ENCODE assay signal across 1 cellular context in the genomic region with DNA sequence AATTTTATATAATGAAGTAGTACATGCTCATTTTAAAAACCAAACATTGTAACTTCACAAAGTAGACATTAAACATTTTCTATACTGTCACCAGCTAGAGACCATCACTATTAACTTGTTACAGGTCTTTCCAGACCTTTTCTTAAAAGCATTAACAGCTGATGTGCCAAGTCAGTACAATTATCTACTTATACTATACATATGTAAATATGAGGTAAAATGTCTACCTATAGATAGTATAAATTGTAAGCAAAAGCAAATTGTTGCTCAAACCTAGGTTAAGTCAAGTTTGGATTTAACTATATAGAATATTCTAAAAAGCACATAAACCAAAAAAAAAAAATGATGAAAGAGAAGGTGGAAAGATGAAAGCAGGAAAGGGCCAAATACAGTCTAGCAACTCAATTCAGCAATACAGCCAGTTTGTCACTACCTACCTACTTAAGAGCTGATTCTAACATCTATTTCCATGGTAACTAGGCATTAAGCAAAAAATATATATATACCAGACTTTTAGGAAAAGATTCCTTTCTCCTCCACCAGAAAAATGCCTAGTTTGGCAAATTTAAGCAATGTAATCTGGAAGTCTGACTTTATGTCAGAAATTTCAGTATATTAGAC.
TF ChIP-seq lines count a peak whose summit lies in the region.

No MANE protein-coding gene starts in this region.

TF ChIP-seq in K562, 482 proteins besides CTCF, POLR2A, EP300 and RAD21:
- TF ChIP-seq CEBPG (CRISPR knock-in tag; IDR thresholded peaks at IDR 0.05) (no peak), CEBPG (tag; conservative IDR thresholded peaks at IDR 0.05 in 1 of 2, IDR thresholded peaks at IDR 0.05 in 1 of 2) (peak in 1 of 2 experiments; percentile 42; a peak in 1 of 4 replicates), ZNF707 (CRISPR knock-in tag; conservative IDR thresholded peaks at IDR 0.05) (no peak), ARNT (IDR thresholded peaks at IDR 0.05) (no peak), ZNF12 (CRISPR knock-in tag; IDR thresholded peaks at IDR 0.05) (no peak), MYNN (IDR thresholded peaks at IDR 0.05) (peak; percentile 86), MYNN (CRISPR knock-in tag; IDR thresholded peaks at IDR 0.05) (no peak), ZNF76 (CRISPR knock-in tag; IDR thresholded peaks at IDR 0.05; ENCODE audit: borderline replicate concordance) (no peak), ZNF263 (CRISPR knock-in tag; IDR thresholded peaks at IDR 0.05; ENCODE audit: borderline replicate concordance) (no peak), ZNF282 (CRISPR knock-in tag; IDR thresholded peaks at IDR 0.05) (no peak), RNF219 (CRISPR knock-in tag; IDR thresholded peaks at IDR 0.05) (no peak), DIDO1 (tag; IDR thresholded peaks at IDR 0.05; ENCODE audit: low read depth) (no peak), ZNF551 (CRISPR knock-in tag; IDR thresholded peaks at IDR 0.05) (0 out of 2 replicates have a peak, but pooled peaks have one; percentile 20), MEF2D (tag; conservative IDR thresholded peaks at IDR 0.05; ENCODE audit: low read depth) (no peak), POLR2H (tag; IDR thresholded peaks at IDR 0.05; ENCODE audit: low read depth) (peak; percentile 64; the same call in 1 of the 2 replicates), ZNF57 (CRISPR knock-in tag; IDR thresholded peaks at IDR 0.05) (no peak), SPI1 (IDR thresholded peaks at IDR 0.05; ENCODE audit: borderline replicate concordance, low read depth, low read length) (no peak), RFX1 (IDR thresholded peaks at IDR 0.05) (peak; percentile 68), PHF21A (IDR thresholded peaks at IDR 0.05; ENCODE audit: borderline replicate concordance, low read depth) (no peak), KDM4B (IDR thresholded peaks at IDR 0.05; ENCODE audit: borderline replicate concordance in 2 of 2, low read depth in 1 of 2) (no peak), MECOM (CRISPR knock-in tag; IDR thresholded peaks at IDR 0.05) (0 out of 2 replicates have a peak, but pooled peaks have one; percentile 23), HEY1 (CRISPR knock-in tag; IDR thresholded peaks at IDR 0.05; ENCODE audit: borderline replicate concordance) (no peak), ZNF41 (CRISPR knock-in tag; conservative IDR thresholded peaks at IDR 0.05) (no peak), ATF4 (CRISPR knock-in tag; IDR thresholded peaks at IDR 0.05) (no peak), GABPB2 (CRISPR knock-in tag; conservative IDR thresholded peaks at IDR 0.05) (no peak), KLF6 (CRISPR knock-in tag; IDR thresholded peaks at IDR 0.05; ENCODE audit: borderline replicate concordance) (no peak)
- TF ChIP-seq, protein P1, sequence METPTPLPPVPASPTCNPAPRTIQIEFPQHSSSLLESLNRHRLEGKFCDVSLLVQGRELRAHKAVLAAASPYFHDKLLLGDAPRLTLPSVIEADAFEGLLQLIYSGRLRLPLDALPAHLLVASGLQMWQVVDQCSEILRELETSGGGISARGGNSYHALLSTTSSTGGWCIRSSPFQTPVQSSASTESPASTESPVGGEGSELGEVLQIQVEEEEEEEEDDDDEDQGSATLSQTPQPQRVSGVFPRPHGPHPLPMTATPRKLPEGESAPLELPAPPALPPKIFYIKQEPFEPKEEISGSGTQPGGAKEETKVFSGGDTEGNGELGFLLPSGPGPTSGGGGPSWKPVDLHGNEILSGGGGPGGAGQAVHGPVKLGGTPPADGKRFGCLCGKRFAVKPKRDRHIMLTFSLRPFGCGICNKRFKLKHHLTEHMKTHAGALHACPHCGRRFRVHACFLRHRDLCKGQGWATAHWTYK (CRISPR knock-in tag; IDR thresholded peaks at IDR 0.05) = no peak
- TF ChIP-seq, protein P2, sequence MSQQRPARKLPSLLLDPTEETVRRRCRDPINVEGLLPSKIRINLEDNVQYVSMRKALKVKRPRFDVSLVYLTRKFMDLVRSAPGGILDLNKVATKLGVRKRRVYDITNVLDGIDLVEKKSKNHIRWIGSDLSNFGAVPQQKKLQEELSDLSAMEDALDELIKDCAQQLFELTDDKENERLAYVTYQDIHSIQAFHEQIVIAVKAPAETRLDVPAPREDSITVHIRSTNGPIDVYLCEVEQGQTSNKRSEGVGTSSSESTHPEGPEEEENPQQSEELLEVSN (IDR thresholded peaks at IDR 0.05; ENCODE audit: borderline replicate concordance in 1 of 2, extremely low read depth in 1 of 2, insufficient read depth in 1 of 2, insufficient read length in 1 of 2, low read depth in 1 of 2, low read length in 1 of 2, poor library complexity in 1 of 2, severe bottlenecking in 1 of 2) = no peak
